Comparison of ENCODE assay signal across 8 cellular contexts in genomic region chr13:24228852-24229458, GRCh38.
DNase-seq lines count a peak whose midpoint lies in the region; ATAC-seq and TF ChIP-seq lines count a peak whose summit lies in the region.

No MANE protein-coding gene starts in this region.

- H3K9me3 ChIP-seq in parathyroid adenoma (ENCODE audit: control insufficient read depth, low read length): no peaks in the 10 kb centered on the region

- no peak overlapping the region for H3K27ac ChIP-seq in parathyroid adenoma

- peaks cover 3% of the 10 kb centered on the region for H3K79me2 ChIP-seq in parathyroid adenoma

- no peaks in the 10 kb centered on the region for H3K36me3 ChIP-seq in parathyroid adenoma (ENCODE audit: control insufficient read depth, insufficient read depth, low read length)

- no peak overlapping the region for H3K9ac ChIP-seq in parathyroid adenoma

- no peaks in the 10 kb centered on the region for H3K27me3 ChIP-seq in parathyroid adenoma (ENCODE audit: control insufficient read depth, insufficient read depth, low read length)

- DNase-seq in Ammon's horn (ENCODE audit: low spot score): peak; percentile 89
- peak; percentile 40 for DNase-seq in NCI-H345 (lab: John Stamatoyannopoulos, UW)
- peak; percentile 53 for DNase-seq in activated CD4-positive, alpha-beta T cell treated with anti-CD3 and anti-CD28 coated beads for 48 hours
- DNase-seq in fibroblast of the conjunctiva (ENCODE audit: low read depth): peak; percentile 61
- DNase-seq in UCSD-AML1 (lab: John Stamatoyannopoulos, UW; ENCODE audit: unreplicated experiment): no peak

- no peak overlapping the region for H2AFZ ChIP-seq in parathyroid adenoma

- TF ChIP-seq CTCF in GM12873 (IDR thresholded peaks at IDR 0.05; ENCODE audit: insufficient read depth, low read depth, low read length, missing control alignments): peak; percentile 89
- TF ChIP-seq CTCF in parathyroid adenoma (IDR thresholded peaks at IDR 0.05): peak; percentile 61

- H3K4me1 ChIP-seq in parathyroid adenoma: no peaks in the 10 kb centered on the region

- no peak overlapping the region for H3K4me2 ChIP-seq in parathyroid adenoma (ENCODE audit: low read length)

- no peak overlapping the region for H3K4me3 ChIP-seq in parathyroid adenoma (ENCODE audit: low read depth, low read length)

- no peak for ATAC-seq in GM18511 (IDR thresholded peaks at IDR 0.05; ENCODE audit: unreplicated experiment)
